In genomic region chr22:37677628-37677974, GRCh38 we compare ENCODE assay signal across 6 cellular contexts. TPM values are rescaled to one million over a fixed set of nuclear protein-coding genes. Genes with fewer than 3 reads are reported as not detected.
A peak's percentile ranks its signal among the peaks of the same experiment; 100 is the strongest.
DNase-seq lines count a peak whose midpoint lies in the region; ATAC-seq and TF ChIP-seq lines count a peak whose summit lies in the region.
"Not testable (repeated sequence)": the region's sequence is repeated elsewhere in the genome, so short reads cannot be mapped to it uniquely, and the experiment has no call there.

No MANE protein-coding gene starts in this region.

- H3K36me3 Mint-ChIP-seq in activated CD4-positive, alpha-beta T cell treated with anti-CD3 and anti-CD28 coated beads, Interleukin-2, amount 10 ng/mL, durations not matched to agents 24 days and 14 days (ENCODE audit: low read depth); progenitor cell of endocrine pancreas (ENCODE audit: insufficient read depth): not testable (repeated sequence)

- H3K36me3 ChIP-seq in iPS-20b (ENCODE audit: insufficient read depth, low read depth, low read length): not testable (repeated sequence)

- intact Hi-C loops in activated CD4-positive, alpha-beta T cell treated with anti-CD3 and anti-CD28 coated beads, Interleukin-2, amount 10 ng/mL, durations not matched to agents 24 days and 14 days (cut with micrococcal nuclease): loop anchor here (1.0 to 5.0 kb wide), 6 partner anchors 9 to 435 kb away; partner anchors contain the start of genes GCAT, GGA1 and NOL12

- H3K4me1 Mint-ChIP-seq in activated CD4-positive, alpha-beta T cell treated with anti-CD3 and anti-CD28 coated beads, Interleukin-2, amount 10 ng/mL, durations not matched to agents 24 days and 14 days: peaks cover 49% of the 10 kb centered on the region
- not testable (repeated sequence) for H3K4me1 Mint-ChIP-seq in progenitor cell of endocrine pancreas (ENCODE audit: low read depth)

- H3K9ac ChIP-seq in iPS-20b (ENCODE audit: low read depth, low read length): not testable (repeated sequence)

- not testable (repeated sequence) for TF ChIP-seq CTCF in 22Rv1 (IDR thresholded peaks at IDR 0.05); progenitor cell of endocrine pancreas (IDR thresholded peaks at IDR 0.05; ENCODE audit: unreplicated experiment)

- H3K27ac Mint-ChIP-seq in activated CD4-positive, alpha-beta T cell treated with anti-CD3 and anti-CD28 coated beads, Interleukin-2, amount 10 ng/mL, durations not matched to agents 24 days and 14 days: peak overlapping the region; percentile 97
- not testable (repeated sequence) for H3K27ac Mint-ChIP-seq in progenitor cell of endocrine pancreas

- H3K27me3 Mint-ChIP-seq in activated CD4-positive, alpha-beta T cell treated with anti-CD3 and anti-CD28 coated beads, Interleukin-2, amount 10 ng/mL, durations not matched to agents 24 days and 14 days: not testable (repeated sequence)
- H3K27me3 Mint-ChIP-seq in progenitor cell of endocrine pancreas: peaks cover 17% of the 10 kb centered on the region

- DNase-seq in activated CD4-positive, alpha-beta T cell treated with anti-CD3 and anti-CD28 coated beads, Interleukin-2, amount 10 ng/mL, durations not matched to agents 24 days and 14 days; progenitor cell of endocrine pancreas (ENCODE audit: low spot score, unreplicated experiment): not testable (repeated sequence)

- H3K27me3 ChIP-seq in iPS-20b (ENCODE audit: insufficient read depth, low read length): peaks cover 18% of the 10 kb centered on the region; the same call in 1 of the 2 replicates

- H3K4me3 ChIP-seq in iPS-20b (ENCODE audit: low read length): peak overlapping the region; percentile 63

- H3K9me3 Mint-ChIP-seq in activated CD4-positive, alpha-beta T cell treated with anti-CD3 and anti-CD28 coated beads, Interleukin-2, amount 10 ng/mL, durations not matched to agents 24 days and 14 days; progenitor cell of endocrine pancreas (ENCODE audit: low read depth): not testable (repeated sequence)

- peak overlapping the region; percentile 92 for H3K4me3 Mint-ChIP-seq in activated CD4-positive, alpha-beta T cell treated with anti-CD3 and anti-CD28 coated beads, Interleukin-2, amount 10 ng/mL, durations not matched to agents 24 days and 14 days
- peak overlapping the region; percentile 9 for H3K4me3 Mint-ChIP-seq in progenitor cell of endocrine pancreas (ENCODE audit: low read depth)

- not testable (repeated sequence) for H3K4me1 ChIP-seq in iPS-20b (ENCODE audit: insufficient read depth, low read length)

- H3K9me3 ChIP-seq in iPS-20b (ENCODE audit: insufficient read depth, low read depth, low read length): not testable (repeated sequence)

- ATAC-seq in HG02885 (IDR thresholded peaks at IDR 0.05; ENCODE audit: poor library complexity, unreplicated experiment): peak; percentile 2

- H3K27ac ChIP-seq in 22Rv1 (peak overlapping the region; percentile 94), cingulate gyrus (ENCODE audit: low read depth, low read length) (peak overlapping the region; percentile 95)
- H3K27ac ChIP-seq in iPS-20b (ENCODE audit: low read length): not testable (repeated sequence)

RNA-seq across cellular contexts. Expression of gene LGALS1, which starts 2.2 kb away (rescaled TPM):
- total RNA-seq in activated CD4-positive, alpha-beta T cell treated with anti-CD3 and anti-CD28 coated beads, Interleukin-2, amount 10 ng/mL, durations not matched to agents 24 days and 14 days: 361 and 362 TPM in 2 replicates
- 0.81 TPM in 1 of 2 replicates, not detected in the other for total RNA-seq in progenitor cell of endocrine pancreas

RNA-seq across cellular contexts. Expression of gene NOL12, which starts 8.5 kb away (rescaled TPM):
- total RNA-seq in activated CD4-positive, alpha-beta T cell treated with anti-CD3 and anti-CD28 coated beads, Interleukin-2, amount 10 ng/mL, durations not matched to agents 24 days and 14 days: 67.9 and 70.3 TPM in 2 replicates
- 16.4 and 17.1 TPM in 2 replicates for total RNA-seq in progenitor cell of endocrine pancreas

RNA-seq across cellular contexts. Expression of gene PDXP, which starts 19.1 kb away (rescaled TPM):
- total RNA-seq in activated CD4-positive, alpha-beta T cell treated with anti-CD3 and anti-CD28 coated beads, Interleukin-2, amount 10 ng/mL, durations not matched to agents 24 days and 14 days: 49.3 and 51.2 TPM in 2 replicates
- total RNA-seq in progenitor cell of endocrine pancreas: 16.8 and 17.7 TPM in 2 replicates

RNA-seq across cellular contexts. Expression of gene TRIOBP, which starts 19.2 kb away (rescaled TPM):
- 33.3 and 34.8 TPM in 2 replicates for total RNA-seq in activated CD4-positive, alpha-beta T cell treated with anti-CD3 and anti-CD28 coated beads, Interleukin-2, amount 10 ng/mL, durations not matched to agents 24 days and 14 days
- 73.0 and 78.7 TPM in 2 replicates for total RNA-seq in progenitor cell of endocrine pancreas

RNA-seq across cellular contexts. Expression of gene SH3BP1, which starts 38.1 kb away (rescaled TPM):
- 110 and 115 TPM in 2 replicates for total RNA-seq in activated CD4-positive, alpha-beta T cell treated with anti-CD3 and anti-CD28 coated beads, Interleukin-2, amount 10 ng/mL, durations not matched to agents 24 days and 14 days
- total RNA-seq in progenitor cell of endocrine pancreas: 25.4 and 27.4 TPM in 2 replicates

Comparison
In these comparisons a context has a peak if more than half of its experiments do, and no peak if none do; other contexts are left out.
1. RNA of gene LGALS1, which starts 2.2 kb away (total RNA-seq): 361 to 362 TPM in activated CD4-positive, alpha-beta T cell treated with anti-CD3 and anti-CD28 coated beads, Interleukin-2, amount 10 ng/mL, durations not matched to agents 24 days and 14 days; 0.81 TPM in progenitor cell of endocrine pancreas; every median in the first group is over 100 times any median in the second.